11 cellular contexts compared by ENCODE assay signal in the genomic region with DNA sequence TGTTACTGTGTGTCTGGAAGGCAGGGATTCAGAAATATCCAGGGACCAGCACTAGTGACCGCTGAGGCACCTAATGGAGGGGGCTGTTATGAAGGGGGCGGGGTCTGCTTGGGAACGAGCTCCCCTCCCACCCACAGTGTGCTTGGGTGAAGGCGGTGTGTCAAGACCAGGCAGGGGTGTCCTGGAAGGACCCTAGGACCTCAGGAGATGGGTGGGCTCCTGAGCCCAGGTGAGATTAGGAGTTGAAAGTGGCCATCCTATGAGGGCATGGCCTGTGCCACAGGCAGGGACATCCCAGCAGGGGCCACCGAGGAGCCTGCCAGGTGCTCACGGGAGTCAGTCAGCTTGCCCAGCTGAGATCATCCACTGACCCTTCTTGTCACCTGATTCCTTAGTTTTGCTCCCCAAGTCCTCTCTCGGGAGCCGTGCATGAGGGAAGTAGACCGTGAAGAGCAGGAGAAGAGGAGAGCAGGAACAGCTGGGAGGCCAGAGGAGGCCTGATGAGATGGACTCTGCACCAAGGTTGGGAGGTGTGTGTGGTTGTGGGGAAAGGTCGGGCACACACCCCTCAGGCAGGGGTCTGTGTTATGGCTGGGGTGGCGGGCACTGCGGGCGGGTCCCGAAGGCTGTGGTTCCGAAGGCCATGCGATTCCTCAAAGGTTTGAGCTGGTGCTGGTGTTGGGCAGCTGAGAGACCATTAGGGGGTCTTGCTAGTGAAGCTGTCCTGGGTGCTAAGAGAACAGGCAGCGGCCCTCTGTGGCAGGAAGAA.
"Had no signal": no experiment of that assay in that cellular context is flagged by ENCODE, and none has a peak within 500 bp of the region (broad histone marks: within the 10 kb centered on the region; RNA-seq: fewer than 3 reads in every experiment).

No MANE protein-coding gene starts in this region.

- DNase-seq: activated gamma-delta T cell treated with Interleukin-2 at 50 U/mL for 16 hours; activated naive CD8-positive, alpha-beta T cell treated with anti-CD3 and anti-CD28 coated beads, Interleukin-2, amount 10 ng/mL, durations not matched to agents 7 days and 5 days; activated T-cell treated with anti-CD3 and anti-CD28 coated beads, Interleukin-2, amount 50 U/mL, for 24 hours; anterior cingulate cortex; midbrain; small intestine had no signal

- H3K9me3 Mint-ChIP-seq: activated naive CD8-positive, alpha-beta T cell treated with anti-CD3 and anti-CD28 coated beads, Interleukin-2, amount 10 ng/mL, durations not matched to agents 7 days and 5 days; activated T-cell treated with anti-CD3 and anti-CD28 coated beads, Interleukin-2, amount 50 U/mL, for 24 hours had no signal

- H3K4me1 Mint-ChIP-seq: activated naive CD8-positive, alpha-beta T cell treated with anti-CD3 and anti-CD28 coated beads, Interleukin-2, amount 10 ng/mL, durations not matched to agents 7 days and 5 days had no signal

- H3K27ac Mint-ChIP-seq: activated naive CD8-positive, alpha-beta T cell treated with anti-CD3 and anti-CD28 coated beads, Interleukin-2, amount 10 ng/mL, durations not matched to agents 7 days and 5 days; activated T-cell treated with anti-CD3 and anti-CD28 coated beads, Interleukin-2, amount 50 U/mL, for 24 hours had no signal

- H3K9me3 ChIP-seq: heart left ventricle, neutrophil, right atrium auricular region, tibial nerve had no signal

- H3K36me3 Mint-ChIP-seq: activated naive CD8-positive, alpha-beta T cell treated with anti-CD3 and anti-CD28 coated beads, Interleukin-2, amount 10 ng/mL, durations not matched to agents 7 days and 5 days had no signal

- ATAC-seq: activated CD4-positive, CD25-positive, alpha-beta regulatory T cell treated with anti-CD3 and anti-CD28 coated beads, Interleukin-2, amount 50 U/mL, for 24 hours; heart left ventricle had no signal

- H3K4me3 Mint-ChIP-seq: activated naive CD8-positive, alpha-beta T cell treated with anti-CD3 and anti-CD28 coated beads, Interleukin-2, amount 10 ng/mL, durations not matched to agents 7 days and 5 days; activated T-cell treated with anti-CD3 and anti-CD28 coated beads, Interleukin-2, amount 50 U/mL, for 24 hours had no signal

- H3K27me3 ChIP-seq: heart left ventricle, neutrophil, right atrium auricular region, tibial nerve had no signal

- H3K4me3 ChIP-seq: heart left ventricle, right atrium auricular region, tibial nerve had no signal

- H3K36me3 ChIP-seq: heart left ventricle, neutrophil, right atrium auricular region, tibial nerve had no signal

- H3K27ac ChIP-seq: heart left ventricle, neutrophil, right atrium auricular region, tibial nerve had no signal
